ENCODE assay signal across 1 cellular context in the genomic region with DNA sequence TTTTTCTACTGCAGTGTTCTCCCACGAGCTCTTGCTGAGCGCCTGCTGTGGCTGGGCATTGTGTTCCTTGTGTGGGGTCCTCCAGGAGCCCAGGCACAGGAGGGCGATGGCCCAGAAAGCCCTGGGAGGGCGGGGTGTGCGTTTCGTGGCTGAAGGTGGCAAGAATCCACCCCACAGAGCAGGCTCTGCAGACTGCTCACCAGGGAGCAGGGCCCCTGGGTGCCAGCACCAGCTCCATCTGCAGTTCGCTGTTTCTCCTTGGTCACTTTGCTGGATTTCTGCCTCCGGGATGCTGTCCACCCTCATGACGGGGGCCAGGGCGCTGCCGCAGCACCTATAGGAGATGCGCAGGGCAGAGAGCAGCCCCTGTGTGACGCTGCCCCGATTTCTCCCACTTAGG.
TF ChIP-seq lines count a peak whose summit lies in the region.

No MANE protein-coding gene starts in this region.

TF ChIP-seq in GM23338, 12 proteins besides CTCF, POLR2A, EP300 and RAD21 (continued from another document):
- TF ChIP-seq, protein P1, sequence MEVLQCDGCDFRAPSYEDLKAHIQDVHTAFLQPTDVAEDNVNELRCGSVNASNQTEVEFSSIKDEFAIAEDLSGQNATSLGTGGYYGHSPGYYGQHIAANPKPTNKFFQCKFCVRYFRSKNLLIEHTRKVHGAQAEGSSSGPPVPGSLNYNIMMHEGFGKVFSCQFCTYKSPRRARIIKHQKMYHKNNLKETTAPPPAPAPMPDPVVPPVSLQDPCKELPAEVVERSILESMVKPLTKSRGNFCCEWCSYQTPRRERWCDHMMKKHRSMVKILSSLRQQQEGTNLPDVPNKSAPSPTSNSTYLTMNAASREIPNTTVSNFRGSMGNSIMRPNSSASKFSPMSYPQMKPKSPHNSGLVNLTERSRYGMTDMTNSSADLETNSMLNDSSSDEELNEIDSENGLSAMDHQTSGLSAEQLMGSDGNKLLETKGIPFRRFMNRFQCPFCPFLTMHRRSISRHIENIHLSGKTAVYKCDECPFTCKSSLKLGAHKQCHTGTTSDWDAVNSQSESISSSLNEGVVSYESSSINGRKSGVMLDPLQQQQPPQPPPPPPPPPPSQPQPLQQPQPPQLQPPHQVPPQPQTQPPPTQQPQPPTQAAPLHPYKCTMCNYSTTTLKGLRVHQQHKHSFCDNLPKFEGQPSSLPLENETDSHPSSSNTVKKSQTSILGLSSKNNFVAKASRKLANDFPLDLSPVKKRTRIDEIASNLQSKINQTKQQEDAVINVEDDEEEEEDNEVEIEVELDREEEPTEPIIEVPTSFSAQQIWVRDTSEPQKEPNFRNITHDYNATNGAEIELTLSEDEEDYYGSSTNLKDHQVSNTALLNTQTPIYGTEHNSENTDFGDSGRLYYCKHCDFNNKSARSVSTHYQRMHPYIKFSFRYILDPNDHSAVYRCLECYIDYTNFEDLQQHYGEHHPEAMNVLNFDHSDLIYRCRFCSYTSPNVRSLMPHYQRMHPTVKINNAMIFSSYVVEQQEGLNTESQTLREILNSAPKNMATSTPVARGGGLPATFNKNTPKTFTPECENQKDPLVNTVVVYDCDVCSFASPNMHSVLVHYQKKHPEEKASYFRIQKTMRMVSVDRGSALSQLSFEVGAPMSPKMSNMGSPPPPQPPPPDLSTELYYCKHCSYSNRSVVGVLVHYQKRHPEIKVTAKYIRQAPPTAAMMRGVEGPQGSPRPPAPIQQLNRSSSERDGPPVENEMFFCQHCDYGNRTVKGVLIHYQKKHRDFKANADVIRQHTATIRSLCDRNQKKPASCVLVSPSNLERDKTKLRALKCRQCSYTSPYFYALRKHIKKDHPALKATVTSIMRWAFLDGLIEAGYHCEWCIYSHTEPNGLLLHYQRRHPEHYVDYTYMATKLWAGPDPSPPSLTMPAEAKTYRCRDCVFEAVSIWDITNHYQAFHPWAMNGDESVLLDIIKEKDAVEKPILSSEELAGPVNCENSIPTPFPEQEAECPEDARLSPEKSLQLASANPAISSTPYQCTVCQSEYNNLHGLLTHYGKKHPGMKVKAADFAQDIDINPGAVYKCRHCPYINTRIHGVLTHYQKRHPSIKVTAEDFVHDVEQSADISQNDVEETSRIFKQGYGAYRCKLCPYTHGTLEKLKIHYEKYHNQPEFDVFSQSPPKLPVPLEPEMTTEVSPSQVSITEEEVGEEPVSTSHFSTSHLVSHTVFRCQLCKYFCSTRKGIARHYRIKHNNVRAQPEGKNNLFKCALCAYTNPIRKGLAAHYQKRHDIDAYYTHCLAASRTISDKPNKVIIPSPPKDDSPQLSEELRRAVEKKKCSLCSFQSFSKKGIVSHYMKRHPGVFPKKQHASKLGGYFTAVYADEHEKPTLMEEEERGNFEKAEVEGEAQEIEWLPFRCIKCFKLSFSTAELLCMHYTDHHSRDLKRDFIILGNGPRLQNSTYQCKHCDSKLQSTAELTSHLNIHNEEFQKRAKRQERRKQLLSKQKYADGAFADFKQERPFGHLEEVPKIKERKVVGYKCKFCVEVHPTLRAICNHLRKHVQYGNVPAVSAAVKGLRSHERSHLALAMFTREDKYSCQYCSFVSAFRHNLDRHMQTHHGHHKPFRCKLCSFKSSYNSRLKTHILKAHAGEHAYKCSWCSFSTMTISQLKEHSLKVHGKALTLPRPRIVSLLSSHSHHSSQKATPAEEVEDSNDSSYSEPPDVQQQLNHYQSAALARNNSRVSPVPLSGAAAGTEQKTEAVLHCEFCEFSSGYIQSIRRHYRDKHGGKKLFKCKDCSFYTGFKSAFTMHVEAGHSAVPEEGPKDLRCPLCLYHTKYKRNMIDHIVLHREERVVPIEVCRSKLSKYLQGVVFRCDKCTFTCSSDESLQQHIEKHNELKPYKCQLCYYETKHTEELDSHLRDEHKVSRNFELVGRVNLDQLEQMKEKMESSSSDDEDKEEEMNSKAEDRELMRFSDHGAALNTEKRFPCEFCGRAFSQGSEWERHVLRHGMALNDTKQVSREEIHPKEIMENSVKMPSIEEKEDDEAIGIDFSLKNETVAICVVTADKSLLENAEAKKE (CRISPR knock-in tag; IDR thresholded peaks at IDR 0.05) = no peak
- TF ChIP-seq ZNF114 (CRISPR knock-in tag; IDR thresholded peaks at IDR 0.05) = no peak
